19 cellular contexts compared by ENCODE assay signal in genomic region chr4:152777488-152777887, GRCh38.
"Had no signal": no experiment of that assay in that cellular context is flagged by ENCODE, and none has a peak within 500 bp of the region (broad histone marks: within the 10 kb centered on the region; RNA-seq: fewer than 3 reads in every experiment).

No MANE protein-coding gene starts in this region.

- FAIRE-seq: islet of Langerhans had no signal

- H3K9me3 Mint-ChIP-seq: activated naive CD8-positive, alpha-beta T cell treated with anti-CD3 and anti-CD28 coated beads, Interleukin-2, amount 10 ng/mL, durations not matched to agents 7 days and 5 days; endodermal cell; natural killer cell treated with Interleukin-12 subunit alpha and Interleukin-12 subunit beta and Interleukin-15 and Interleukin-18, amount 100 ng/mL, for 72 hours had no signal

- H3K27me3 ChIP-seq: colonic mucosa, heart left ventricle, upper lobe of left lung had no signal

- ATAC-seq: activated CD8-positive, alpha-beta T cell treated with anti-CD3 and anti-CD28 coated beads, Interleukin-2, amount 10 ng/mL, durations not matched to agents 7 days and 5 days; heart left ventricle; left ventricle myocardium superior; natural killer cell treated with Interleukin-12 subunit alpha and Interleukin-12 subunit beta and Interleukin-15 and Interleukin-18, amount 100 ng/mL, for 72 hours had no signal

- H3K9me3 ChIP-seq: colonic mucosa, heart left ventricle, thoracic aorta, upper lobe of left lung had no signal

- H3K27ac ChIP-seq: colonic mucosa, epithelial cell of prostate, heart left ventricle, thoracic aorta, upper lobe of left lung, VCaP had no signal

- H3K4me3 ChIP-seq: colonic mucosa, heart left ventricle, thoracic aorta, upper lobe of left lung had no signal

- H3K36me3 ChIP-seq: colonic mucosa, heart left ventricle, thoracic aorta, upper lobe of left lung had no signal

- DNase-seq: activated CD4-positive, alpha-beta T cell treated with anti-CD3 and anti-CD28 coated beads for 1 hour; activated CD4-positive, alpha-beta T cell treated with anti-CD3 and anti-CD28 coated beads, Interleukin-2, amount 50 U/mL, for 1 hour; activated CD8-positive, alpha-beta T cell treated with anti-CD3 and anti-CD28 coated beads, Interleukin-2, amount 10 ng/mL, durations not matched to agents 7 days and 5 days; activated naive CD4-positive, alpha-beta T cell; activated naive CD8-positive, alpha-beta T cell treated with anti-CD3 and anti-CD28 coated beads, Interleukin-2, amount 10 ng/mL, durations not matched to agents 7 days and 5 days; amniotic stem cell; colonic mucosa; endodermal cell; heart left ventricle; left ventricle myocardium superior; mammary epithelial cell; stimulated activated CD4-positive, alpha-beta T cell treated with anti-CD3 and anti-CD28 coated beads, Interleukin-4, amount 100 ng/mL, for 24 hours; stimulated activated naive CD4-positive, alpha-beta T cell treated with Interleukin-2 at 50 U/mL for 16 hours; upper lobe of left lung had no signal

- H3K36me3 Mint-ChIP-seq: natural killer cell treated with Interleukin-12 subunit alpha and Interleukin-12 subunit beta and Interleukin-15 and Interleukin-18, amount 100 ng/mL, for 72 hours had no signal

- H3K4me3 Mint-ChIP-seq: activated naive CD8-positive, alpha-beta T cell treated with anti-CD3 and anti-CD28 coated beads, Interleukin-2, amount 10 ng/mL, durations not matched to agents 7 days and 5 days had no signal

- H3K27ac Mint-ChIP-seq: activated CD8-positive, alpha-beta T cell treated with anti-CD3 and anti-CD28 coated beads, Interleukin-2, amount 10 ng/mL, durations not matched to agents 7 days and 5 days; activated naive CD8-positive, alpha-beta T cell treated with anti-CD3 and anti-CD28 coated beads, Interleukin-2, amount 10 ng/mL, durations not matched to agents 7 days and 5 days; endodermal cell had no signal
